ENCODE assay signal across 9 cellular contexts in genomic region chr13:72544042-72544441, GRCh38.
"Had no signal": no experiment of that assay in that cellular context is flagged by ENCODE, and none has a peak within 500 bp of the region (broad histone marks: within the 10 kb centered on the region; RNA-seq: fewer than 3 reads in every experiment).

No MANE protein-coding gene starts in this region.

- FAIRE-seq: H1, H54, HTR-8/SVneo had no signal

- ATAC-seq: GM23338 had no signal

- H3K9ac ChIP-seq: KMS-11 had no signal

- H2AFZ ChIP-seq: GM23338 had no signal

- H3K4me2 ChIP-seq: GM23338, KMS-11 had no signal

- H3K4me3 ChIP-seq: GM23338 had no signal

- DNase-seq: H9, HCEC 1CT, HFFc6, KBM-7 had no signal

- H3K27ac ChIP-seq: KMS-11 had no signal
